ENCODE assay signal across 19 cellular contexts in the genomic region with DNA sequence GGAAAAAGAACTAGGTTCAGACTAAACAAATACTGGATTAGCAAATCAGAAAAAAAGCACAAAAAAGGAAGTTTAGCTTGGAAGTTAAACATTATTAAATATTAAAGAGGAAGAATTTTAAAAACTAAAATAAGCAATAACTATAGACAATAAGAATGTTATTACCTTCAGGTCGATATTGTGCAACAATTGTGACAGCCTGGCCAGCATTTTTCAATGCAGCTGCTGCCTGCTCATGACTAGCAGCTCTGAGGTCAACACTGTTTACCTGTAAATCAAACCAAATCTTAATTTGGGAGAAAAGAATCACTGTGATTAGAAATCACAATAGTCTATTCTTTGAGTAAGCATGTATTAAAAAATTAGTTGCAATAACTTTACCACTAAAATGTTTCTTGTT.
"Had no signal": no experiment of that assay in that cellular context is flagged by ENCODE, and none has a peak within 500 bp of the region (broad histone marks: within the 10 kb centered on the region; RNA-seq: fewer than 3 reads in every experiment).

No MANE protein-coding gene starts in this region.

- H3K4me1 ChIP-seq: esophagus squamous epithelium, psoas muscle, suprapubic skin, thyroid gland, upper lobe of left lung, uterus had no signal

- H3K4me3 ChIP-seq: esophagus squamous epithelium, hepatocyte, psoas muscle, smooth muscle cell, suprapubic skin, thyroid gland, upper lobe of left lung, uterus had no signal

- H3K27ac ChIP-seq: esophagus squamous epithelium, hepatocyte, psoas muscle, suprapubic skin, thyroid gland, upper lobe of left lung, uterus had no signal

- H3K9me3 ChIP-seq: esophagus squamous epithelium, psoas muscle, suprapubic skin, thyroid gland, upper lobe of left lung, uterus had no signal

- ATAC-seq: effector memory CD8-positive, alpha-beta T cell; left colon; naive thymus-derived CD4-positive, alpha-beta T cell; sciatic nerve had no signal

- H3K4me2 ChIP-seq: hepatocyte, smooth muscle cell had no signal

- H3K79me2 ChIP-seq: hepatocyte had no signal

- DNase-seq: effector memory CD8-positive, alpha-beta T cell; esophagus squamous epithelium; foreskin melanocyte; head of caudate nucleus; left colon; mesendoderm; naive thymus-derived CD4-positive, alpha-beta T cell; nephron progenitor cell; psoas muscle; retina; stimulated activated CD4-positive, alpha-beta T cell treated with anti-CD3 and anti-CD28 coated beads, Interleukin-2, amount 100 ng/mL, for 48 hours; stimulated activated naive CD4-positive, alpha-beta T cell treated with Interleukin-2 at 50 U/mL for 16 hours; thyroid gland; upper lobe of left lung; uterus had no signal

- H3K36me3 ChIP-seq: uterus had no signal

- H2AFZ ChIP-seq: hepatocyte had no signal

- H3K27me3 ChIP-seq: esophagus squamous epithelium, hepatocyte, suprapubic skin, thyroid gland, upper lobe of left lung, uterus had no signal
